In genomic region chr5:4614088-4614487, GRCh38 we compare ENCODE assay signal across 27 cellular contexts.
DNase-seq lines count a peak whose midpoint lies in the region; ATAC-seq and FAIRE-seq lines count a peak whose summit lies in the region.
"Had no signal": no experiment of that assay in that cellular context is flagged by ENCODE, and none has a peak within 500 bp of the region (broad histone marks: within the 10 kb centered on the region; RNA-seq: fewer than 3 reads in every experiment).

No MANE protein-coding gene starts in this region.

- no peaks in the 10 kb centered on the region for H3K36me3 ChIP-seq in SJSA1
- H3K36me3 ChIP-seq: esophagus muscularis mucosa, left ventricle myocardium inferior, Peyer's patch, prostate gland, thoracic aorta had no signal

- POLR2A ChIA-PET in activated CD4-positive, alpha-beta T cell treated with anti-CD3 and anti-CD28 coated beads for 36 hours (lab: Charles Lee): no interaction called here

- no peak overlapping the region for H3K4me3 ChIP-seq in SJSA1
- H3K4me3 ChIP-seq: esophagus muscularis mucosa, left ventricle myocardium inferior, mucosa of descending colon, Peyer's patch, prostate gland, thoracic aorta had no signal

- no peak overlapping the region for H3K27ac ChIP-seq in SJSA1
- H3K27ac ChIP-seq: esophagus muscularis mucosa, left ventricle myocardium inferior, Peyer's patch, prostate gland, thoracic aorta had no signal

- H3K27me3 Mint-ChIP-seq in activated CD4-positive, alpha-beta T cell treated with anti-CD3 and anti-CD28 coated beads for 36 hours: no peaks in the 10 kb centered on the region
- H3K27me3 Mint-ChIP-seq: CD4-positive, alpha-beta T cell had no signal

- H3K27ac Mint-ChIP-seq in activated CD4-positive, alpha-beta T cell treated with anti-CD3 and anti-CD28 coated beads for 36 hours: no peak overlapping the region
- H3K27ac Mint-ChIP-seq: activated T-cell treated with anti-CD3 and anti-CD28 coated beads, Interleukin-2, amount 50 U/mL, for 72 hours; CD4-positive, alpha-beta T cell; stimulated activated effector memory CD8-positive, alpha-beta T cell treated with anti-CD3 and anti-CD28 coated beads, Interleukin-12 subunit alpha, Interleukin-12 subunit beta, amount 100 ng/mL, for 72 hours; T-helper 2 cell treated with Interferon-gamma antibody and Interleukin-4, amounts not matched to agents 5 μg/mL and 100 μg/mL, for 36 hours had no signal

- H3K4me1 ChIP-seq in SJSA1 (replicated peaks): no peaks in the 10 kb centered on the region
- H3K4me1 ChIP-seq: esophagus muscularis mucosa, left ventricle myocardium inferior, Peyer's patch, prostate gland had no signal

- H3K27me3 ChIP-seq in SJSA1 (replicated peaks): no peaks in the 10 kb centered on the region
- H3K27me3 ChIP-seq: esophagus muscularis mucosa, Peyer's patch had no signal

- DNase-seq in DMS53 (lab: John Stamatoyannopoulos, UW) (peak; percentile 94), NCI-H1105 treated with DMSO at 0.1 percent for 48 hours (lab: John Stamatoyannopoulos, UW) (peak; percentile 15), SJSA1 (ENCODE audit: low read depth in 1 of 2, low spot score in 2 of 2) (peak; percentile 5 to 63), islet precursor cell (peak; percentile 54), amniotic stem cell (lab: John Stamatoyannopoulos, UW) (no peak), HTR-8/SVneo (ENCODE audit: insufficient read length, low spot score) (no peak)
- no peak for DNase-seq in activated CD4-positive, alpha-beta T cell treated with anti-CD3 and anti-CD28 coated beads for 36 hours
- DNase-seq: activated CD4-positive, alpha-beta T cell treated with anti-CD3 and anti-CD28 coated beads for 1 hour; activated naive CD4-positive, alpha-beta T cell treated with anti-CD3 and anti-CD28 coated beads, Interleukin-2, amount 50 U/mL, for 16 hours; activated T-cell treated with anti-CD3 and anti-CD28 coated beads, Interleukin-2, amount 50 U/mL, for 72 hours; aorta; CD4-positive, alpha-beta T cell; DMS79; effector CD4-positive, alpha-beta T cell; HCEC 1CT; KG1; left ventricle myocardium inferior; mucosa of descending colon; MV-4-11; NCI-H2081; Peyer's patch had no signal

- 0 out of 2 replicates have a peak, but pooled peaks cover 2% of the 10 kb centered on the region for H3K9me3 ChIP-seq in SJSA1 (replicated peaks)
- H3K9me3 ChIP-seq: Peyer's patch, prostate gland, thoracic aorta had no signal

- peaks cover 3% of the 10 kb centered on the region for H3K9me3 Mint-ChIP-seq in activated CD4-positive, alpha-beta T cell treated with anti-CD3 and anti-CD28 coated beads for 36 hours (ENCODE audit: low read depth)

- CTCF ChIA-PET in activated CD4-positive, alpha-beta T cell treated with anti-CD3 and anti-CD28 coated beads for 36 hours (lab: Charles Lee): no interaction called here

- ATAC-seq in activated CD4-positive, alpha-beta T cell treated with anti-CD3 and anti-CD28 coated beads for 36 hours: no peak
- ATAC-seq: activated T-cell treated with anti-CD3 and anti-CD28 coated beads, Interleukin-2, amount 50 U/mL, for 72 hours; mucosa of descending colon; SK-N-SH treated with all-trans-retinoic acid at 6 μM for 48 hours; stimulated activated effector memory CD8-positive, alpha-beta T cell treated with anti-CD3 and anti-CD28 coated beads, Interleukin-12 subunit alpha, Interleukin-12 subunit beta, amount 100 ng/mL, for 72 hours had no signal

- no peaks in the 10 kb centered on the region for H3K36me3 Mint-ChIP-seq in activated CD4-positive, alpha-beta T cell treated with anti-CD3 and anti-CD28 coated beads for 36 hours (ENCODE audit: low read depth)
- H3K36me3 Mint-ChIP-seq: stimulated activated effector memory CD8-positive, alpha-beta T cell treated with anti-CD3 and anti-CD28 coated beads, Interleukin-12 subunit alpha, Interleukin-12 subunit beta, amount 100 ng/mL, for 72 hours had no signal

- FAIRE-seq in HTR-8/SVneo (lab: Jason Lieb, UNC): no peak

- intact Hi-C loops in activated CD4-positive, alpha-beta T cell treated with anti-CD3 and anti-CD28 coated beads for 36 hours (cut with DNase I, micrococcal nuclease): no loop called here

- H3K4me1 Mint-ChIP-seq in activated CD4-positive, alpha-beta T cell treated with anti-CD3 and anti-CD28 coated beads for 36 hours: no peaks in the 10 kb centered on the region
- H3K4me1 Mint-ChIP-seq: stimulated activated effector memory CD8-positive, alpha-beta T cell treated with anti-CD3 and anti-CD28 coated beads, Interleukin-12 subunit alpha, Interleukin-12 subunit beta, amount 100 ng/mL, for 72 hours had no signal

- no peak overlapping the region for H3K4me3 Mint-ChIP-seq in activated CD4-positive, alpha-beta T cell treated with anti-CD3 and anti-CD28 coated beads for 36 hours
- H3K4me3 Mint-ChIP-seq: activated T-cell treated with anti-CD3 and anti-CD28 coated beads, Interleukin-2, amount 50 U/mL, for 72 hours; CD4-positive, alpha-beta T cell; stimulated activated effector memory CD8-positive, alpha-beta T cell treated with anti-CD3 and anti-CD28 coated beads, Interleukin-12 subunit alpha, Interleukin-12 subunit beta, amount 100 ng/mL, for 72 hours; T-helper 2 cell treated with Interferon-gamma antibody and Interleukin-4, amounts not matched to agents 5 μg/mL and 100 μg/mL, for 36 hours had no signal

Comparison
In these comparisons a context has a peak if more than half of its experiments do, and no peak if none do; other contexts are left out.
1. DNase-seq: peak in DMS53 (single experiment), NCI-H1105 treated with DMSO at 0.1 percent for 48 hours (single experiment), SJSA1 (2 of 2) and islet precursor cell (single experiment); none in amniotic stem cell (single experiment), activated CD4-positive, alpha-beta T cell treated with anti-CD3 and anti-CD28 coated beads for 36 hours (single experiment) and HTR-8/SVneo (single experiment).